Comparison of ENCODE assay signal across 1 cellular context in the genomic region with DNA sequence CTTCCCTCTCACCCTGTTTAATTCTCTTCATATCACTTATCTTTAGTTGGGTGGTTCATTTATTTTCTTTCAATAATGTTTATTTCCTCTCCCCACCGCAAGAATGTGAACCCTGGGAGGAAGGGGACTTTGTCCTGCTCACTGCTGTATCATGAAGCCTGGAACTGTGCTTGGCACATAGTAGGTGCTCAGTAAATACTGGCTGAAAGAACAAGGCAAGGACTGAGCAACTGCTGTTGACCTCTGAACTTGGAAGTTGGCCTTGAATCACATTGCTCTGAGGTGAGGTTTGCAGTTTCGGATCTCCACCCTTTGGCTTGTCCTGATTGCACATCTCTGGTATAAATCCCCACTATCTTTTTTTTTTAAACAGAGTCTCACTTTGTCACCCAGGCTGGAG.
TF ChIP-seq lines count a peak whose summit lies in the region.

No MANE protein-coding gene starts in this region.

TF ChIP-seq in HepG2, 621 proteins besides CTCF, POLR2A, EP300 and RAD21 (continues in another document):
- no peak for TF ChIP-seq RARG (CRISPR knock-in tag; IDR thresholded peaks at IDR 0.05; ENCODE audit: low read depth)
- TF ChIP-seq, protein P1, sequence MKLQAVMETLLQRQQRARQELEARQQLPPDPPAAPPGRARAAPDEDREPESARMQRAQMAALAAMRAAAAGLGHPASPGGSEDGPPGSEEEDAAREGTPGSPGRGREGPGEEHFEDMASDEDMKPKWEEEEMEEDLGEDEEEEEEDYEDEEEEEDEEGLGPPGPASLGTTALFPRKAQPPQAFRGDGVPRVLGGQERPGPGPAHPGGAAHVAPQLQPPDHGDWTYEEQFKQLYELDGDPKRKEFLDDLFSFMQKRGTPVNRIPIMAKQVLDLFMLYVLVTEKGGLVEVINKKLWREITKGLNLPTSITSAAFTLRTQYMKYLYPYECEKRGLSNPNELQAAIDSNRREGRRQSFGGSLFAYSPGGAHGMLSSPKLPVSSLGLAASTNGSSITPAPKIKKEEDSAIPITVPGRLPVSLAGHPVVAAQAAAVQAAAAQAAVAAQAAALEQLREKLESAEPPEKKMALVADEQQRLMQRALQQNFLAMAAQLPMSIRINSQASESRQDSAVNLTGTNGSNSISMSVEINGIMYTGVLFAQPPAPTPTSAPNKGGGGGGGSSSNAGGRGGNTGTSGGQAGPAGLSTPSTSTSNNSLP (IDR thresholded peaks at IDR 0.05; ENCODE audit: low read depth, low read length) = no peak
- TF ChIP-seq CEBPG (CRISPR knock-in tag; IDR thresholded peaks at IDR 0.05) = 0 out of 2 replicates have a peak, but pooled peaks have one; percentile 25
- TF ChIP-seq, protein P2, sequence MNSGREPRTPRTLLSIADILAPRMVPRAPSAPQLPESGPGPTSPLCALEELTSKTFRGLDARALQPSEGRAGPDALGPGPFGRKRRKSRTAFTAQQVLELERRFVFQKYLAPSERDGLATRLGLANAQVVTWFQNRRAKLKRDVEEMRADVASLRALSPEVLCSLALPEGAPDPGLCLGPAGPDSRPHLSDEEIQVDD (CRISPR knock-in tag; IDR thresholded peaks at IDR 0.05; ENCODE audit: borderline replicate concordance) = no peak
- TF ChIP-seq NR1H2 (CRISPR knock-in tag; IDR thresholded peaks at IDR 0.05; ENCODE audit: borderline replicate concordance, low read depth) = no peak
- TF ChIP-seq CBX1 (IDR thresholded peaks at IDR 0.05; ENCODE audit: low read depth) = no peak
- TF ChIP-seq, protein P3, sequence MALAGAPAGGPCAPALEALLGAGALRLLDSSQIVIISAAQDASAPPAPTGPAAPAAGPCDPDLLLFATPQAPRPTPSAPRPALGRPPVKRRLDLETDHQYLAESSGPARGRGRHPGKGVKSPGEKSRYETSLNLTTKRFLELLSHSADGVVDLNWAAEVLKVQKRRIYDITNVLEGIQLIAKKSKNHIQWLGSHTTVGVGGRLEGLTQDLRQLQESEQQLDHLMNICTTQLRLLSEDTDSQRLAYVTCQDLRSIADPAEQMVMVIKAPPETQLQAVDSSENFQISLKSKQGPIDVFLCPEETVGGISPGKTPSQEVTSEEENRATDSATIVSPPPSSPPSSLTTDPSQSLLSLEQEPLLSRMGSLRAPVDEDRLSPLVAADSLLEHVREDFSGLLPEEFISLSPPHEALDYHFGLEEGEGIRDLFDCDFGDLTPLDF (CRISPR knock-in tag; IDR thresholded peaks at IDR 0.05) = no peak
- TF ChIP-seq, protein P4, sequence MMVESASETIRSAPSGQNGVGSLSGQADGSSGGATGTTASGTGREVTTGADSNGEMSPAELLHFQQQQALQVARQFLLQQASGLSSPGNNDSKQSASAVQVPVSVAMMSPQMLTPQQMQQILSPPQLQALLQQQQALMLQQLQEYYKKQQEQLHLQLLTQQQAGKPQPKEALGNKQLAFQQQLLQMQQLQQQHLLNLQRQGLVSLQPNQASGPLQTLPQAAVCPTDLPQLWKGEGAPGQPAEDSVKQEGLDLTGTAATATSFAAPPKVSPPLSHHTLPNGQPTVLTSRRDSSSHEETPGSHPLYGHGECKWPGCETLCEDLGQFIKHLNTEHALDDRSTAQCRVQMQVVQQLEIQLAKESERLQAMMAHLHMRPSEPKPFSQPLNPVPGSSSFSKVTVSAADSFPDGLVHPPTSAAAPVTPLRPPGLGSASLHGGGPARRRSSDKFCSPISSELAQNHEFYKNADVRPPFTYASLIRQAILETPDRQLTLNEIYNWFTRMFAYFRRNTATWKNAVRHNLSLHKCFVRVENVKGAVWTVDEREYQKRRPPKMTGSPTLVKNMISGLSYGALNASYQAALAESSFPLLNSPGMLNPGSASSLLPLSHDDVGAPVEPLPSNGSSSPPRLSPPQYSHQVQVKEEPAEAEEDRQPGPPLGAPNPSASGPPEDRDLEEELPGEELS (CRISPR knock-in tag; IDR thresholded peaks at IDR 0.05) = peak; percentile 26
- TF ChIP-seq, protein P5, sequence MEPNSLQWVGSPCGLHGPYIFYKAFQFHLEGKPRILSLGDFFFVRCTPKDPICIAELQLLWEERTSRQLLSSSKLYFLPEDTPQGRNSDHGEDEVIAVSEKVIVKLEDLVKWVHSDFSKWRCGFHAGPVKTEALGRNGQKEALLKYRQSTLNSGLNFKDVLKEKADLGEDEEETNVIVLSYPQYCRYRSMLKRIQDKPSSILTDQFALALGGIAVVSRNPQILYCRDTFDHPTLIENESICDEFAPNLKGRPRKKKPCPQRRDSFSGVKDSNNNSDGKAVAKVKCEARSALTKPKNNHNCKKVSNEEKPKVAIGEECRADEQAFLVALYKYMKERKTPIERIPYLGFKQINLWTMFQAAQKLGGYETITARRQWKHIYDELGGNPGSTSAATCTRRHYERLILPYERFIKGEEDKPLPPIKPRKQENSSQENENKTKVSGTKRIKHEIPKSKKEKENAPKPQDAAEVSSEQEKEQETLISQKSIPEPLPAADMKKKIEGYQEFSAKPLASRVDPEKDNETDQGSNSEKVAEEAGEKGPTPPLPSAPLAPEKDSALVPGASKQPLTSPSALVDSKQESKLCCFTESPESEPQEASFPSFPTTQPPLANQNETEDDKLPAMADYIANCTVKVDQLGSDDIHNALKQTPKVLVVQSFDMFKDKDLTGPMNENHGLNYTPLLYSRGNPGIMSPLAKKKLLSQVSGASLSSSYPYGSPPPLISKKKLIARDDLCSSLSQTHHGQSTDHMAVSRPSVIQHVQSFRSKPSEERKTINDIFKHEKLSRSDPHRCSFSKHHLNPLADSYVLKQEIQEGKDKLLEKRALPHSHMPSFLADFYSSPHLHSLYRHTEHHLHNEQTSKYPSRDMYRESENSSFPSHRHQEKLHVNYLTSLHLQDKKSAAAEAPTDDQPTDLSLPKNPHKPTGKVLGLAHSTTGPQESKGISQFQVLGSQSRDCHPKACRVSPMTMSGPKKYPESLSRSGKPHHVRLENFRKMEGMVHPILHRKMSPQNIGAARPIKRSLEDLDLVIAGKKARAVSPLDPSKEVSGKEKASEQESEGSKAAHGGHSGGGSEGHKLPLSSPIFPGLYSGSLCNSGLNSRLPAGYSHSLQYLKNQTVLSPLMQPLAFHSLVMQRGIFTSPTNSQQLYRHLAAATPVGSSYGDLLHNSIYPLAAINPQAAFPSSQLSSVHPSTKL (CRISPR knock-in tag; IDR thresholded peaks at IDR 0.05) = peak; percentile 40; the same call in 1 of the 2 replicates
- TF ChIP-seq, protein P6, sequence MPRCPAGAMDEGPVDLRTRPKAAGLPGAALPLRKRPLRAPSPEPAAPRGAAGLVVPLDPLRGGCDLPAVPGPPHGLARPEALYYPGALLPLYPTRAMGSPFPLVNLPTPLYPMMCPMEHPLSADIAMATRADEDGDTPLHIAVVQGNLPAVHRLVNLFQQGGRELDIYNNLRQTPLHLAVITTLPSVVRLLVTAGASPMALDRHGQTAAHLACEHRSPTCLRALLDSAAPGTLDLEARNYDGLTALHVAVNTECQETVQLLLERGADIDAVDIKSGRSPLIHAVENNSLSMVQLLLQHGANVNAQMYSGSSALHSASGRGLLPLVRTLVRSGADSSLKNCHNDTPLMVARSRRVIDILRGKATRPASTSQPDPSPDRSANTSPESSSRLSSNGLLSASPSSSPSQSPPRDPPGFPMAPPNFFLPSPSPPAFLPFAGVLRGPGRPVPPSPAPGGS (CRISPR knock-in tag; IDR thresholded peaks at IDR 0.05) = no peak
- TF ChIP-seq, protein P7, sequence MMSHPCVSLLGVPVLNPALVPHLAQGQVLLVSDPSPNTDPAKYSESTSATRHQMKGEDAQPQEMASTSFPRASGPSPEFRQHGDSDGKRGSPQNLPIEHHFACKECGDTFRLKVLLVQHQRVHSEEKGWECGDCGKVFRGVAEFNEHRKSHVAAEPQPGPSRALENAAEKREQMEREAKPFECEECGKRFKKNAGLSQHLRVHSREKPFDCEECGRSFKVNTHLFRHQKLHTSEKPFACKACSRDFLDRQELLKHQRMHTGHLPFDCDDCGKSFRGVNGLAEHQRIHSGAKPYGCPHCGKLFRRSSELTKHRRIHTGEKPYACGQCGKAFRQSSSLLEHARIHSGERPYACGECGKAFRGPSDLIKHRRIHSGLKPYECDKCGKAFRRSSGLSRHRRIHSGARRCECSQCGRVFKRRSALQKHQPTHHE (CRISPR knock-in tag; IDR thresholded peaks at IDR 0.05; ENCODE audit: borderline replicate concordance) = no peak
- TF ChIP-seq SMARCE1 (IDR thresholded peaks at IDR 0.05; ENCODE audit: borderline replicate concordance) = no peak
- TF ChIP-seq KDM5B (CRISPR knock-in tag; IDR thresholded peaks at IDR 0.05; ENCODE audit: borderline replicate concordance) = no peak
- no peak for TF ChIP-seq SALL2 (CRISPR knock-in tag; IDR thresholded peaks at IDR 0.05)
- 0 out of 2 replicates have a peak, but pooled peaks have one; percentile 16 for TF ChIP-seq ZMYM4 (CRISPR knock-in tag; IDR thresholded peaks at IDR 0.05)
- TF ChIP-seq, protein P8, sequence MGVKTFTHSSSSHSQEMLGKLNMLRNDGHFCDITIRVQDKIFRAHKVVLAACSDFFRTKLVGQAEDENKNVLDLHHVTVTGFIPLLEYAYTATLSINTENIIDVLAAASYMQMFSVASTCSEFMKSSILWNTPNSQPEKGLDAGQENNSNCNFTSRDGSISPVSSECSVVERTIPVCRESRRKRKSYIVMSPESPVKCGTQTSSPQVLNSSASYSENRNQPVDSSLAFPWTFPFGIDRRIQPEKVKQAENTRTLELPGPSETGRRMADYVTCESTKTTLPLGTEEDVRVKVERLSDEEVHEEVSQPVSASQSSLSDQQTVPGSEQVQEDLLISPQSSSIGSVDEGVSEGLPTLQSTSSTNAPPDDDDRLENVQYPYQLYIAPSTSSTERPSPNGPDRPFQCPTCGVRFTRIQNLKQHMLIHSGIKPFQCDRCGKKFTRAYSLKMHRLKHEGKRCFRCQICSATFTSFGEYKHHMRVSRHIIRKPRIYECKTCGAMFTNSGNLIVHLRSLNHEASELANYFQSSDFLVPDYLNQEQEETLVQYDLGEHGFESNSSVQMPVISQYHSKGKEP (CRISPR knock-in tag; IDR thresholded peaks at IDR 0.05) = no peak
- TF ChIP-seq KMT2A (CRISPR knock-in tag; IDR thresholded peaks at IDR 0.05) = no peak
- TF ChIP-seq SOX13 (IDR thresholded peaks at IDR 0.05) = no peak
- no peak for TF ChIP-seq SOX13 (CRISPR knock-in tag; conservative IDR thresholded peaks at IDR 0.05 in 1 of 2, IDR thresholded peaks at IDR 0.05 in 1 of 2)
- peak; percentile 50 for TF ChIP-seq TBL1XR1 (IDR thresholded peaks at IDR 0.05; ENCODE audit: borderline replicate concordance, low read length, partially characterized antibody)
- peak; percentile 55; the same call in 1 of the 2 replicates for TF ChIP-seq GFI1 (CRISPR knock-in tag; IDR thresholded peaks at IDR 0.05; ENCODE audit: borderline replicate concordance)
- TF ChIP-seq LCORL (IDR thresholded peaks at IDR 0.05) = no peak
- no peak for TF ChIP-seq LCORL (CRISPR knock-in tag; IDR thresholded peaks at IDR 0.05)
- peak; percentile 30; the same call in 1 of the 2 replicates for TF ChIP-seq MAZ (IDR thresholded peaks at IDR 0.05; ENCODE audit: borderline replicate concordance, low read depth, low read length)
- no peak for TF ChIP-seq MAZ (CRISPR knock-in tag; IDR thresholded peaks at IDR 0.05; ENCODE audit: low read depth)
- TF ChIP-seq, protein P9, sequence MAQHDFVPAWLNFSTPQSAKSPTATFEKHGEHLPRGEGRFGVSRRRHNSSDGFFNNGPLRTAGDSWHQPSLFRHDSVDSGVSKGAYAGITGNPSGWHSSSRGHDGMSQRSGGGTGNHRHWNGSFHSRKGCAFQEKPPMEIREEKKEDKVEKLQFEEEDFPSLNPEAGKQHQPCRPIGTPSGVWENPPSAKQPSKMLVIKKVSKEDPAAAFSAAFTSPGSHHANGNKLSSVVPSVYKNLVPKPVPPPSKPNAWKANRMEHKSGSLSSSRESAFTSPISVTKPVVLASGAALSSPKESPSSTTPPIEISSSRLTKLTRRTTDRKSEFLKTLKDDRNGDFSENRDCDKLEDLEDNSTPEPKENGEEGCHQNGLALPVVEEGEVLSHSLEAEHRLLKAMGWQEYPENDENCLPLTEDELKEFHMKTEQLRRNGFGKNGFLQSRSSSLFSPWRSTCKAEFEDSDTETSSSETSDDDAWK (CRISPR knock-in tag; IDR thresholded peaks at IDR 0.05) = no peak
- no peak for TF ChIP-seq CAMTA2 (CRISPR knock-in tag; IDR thresholded peaks at IDR 0.05; ENCODE audit: borderline replicate concordance)
- no peak for TF ChIP-seq MZF1 (CRISPR knock-in tag; IDR thresholded peaks at IDR 0.05; ENCODE audit: borderline replicate concordance)
- TF ChIP-seq, protein P10, sequence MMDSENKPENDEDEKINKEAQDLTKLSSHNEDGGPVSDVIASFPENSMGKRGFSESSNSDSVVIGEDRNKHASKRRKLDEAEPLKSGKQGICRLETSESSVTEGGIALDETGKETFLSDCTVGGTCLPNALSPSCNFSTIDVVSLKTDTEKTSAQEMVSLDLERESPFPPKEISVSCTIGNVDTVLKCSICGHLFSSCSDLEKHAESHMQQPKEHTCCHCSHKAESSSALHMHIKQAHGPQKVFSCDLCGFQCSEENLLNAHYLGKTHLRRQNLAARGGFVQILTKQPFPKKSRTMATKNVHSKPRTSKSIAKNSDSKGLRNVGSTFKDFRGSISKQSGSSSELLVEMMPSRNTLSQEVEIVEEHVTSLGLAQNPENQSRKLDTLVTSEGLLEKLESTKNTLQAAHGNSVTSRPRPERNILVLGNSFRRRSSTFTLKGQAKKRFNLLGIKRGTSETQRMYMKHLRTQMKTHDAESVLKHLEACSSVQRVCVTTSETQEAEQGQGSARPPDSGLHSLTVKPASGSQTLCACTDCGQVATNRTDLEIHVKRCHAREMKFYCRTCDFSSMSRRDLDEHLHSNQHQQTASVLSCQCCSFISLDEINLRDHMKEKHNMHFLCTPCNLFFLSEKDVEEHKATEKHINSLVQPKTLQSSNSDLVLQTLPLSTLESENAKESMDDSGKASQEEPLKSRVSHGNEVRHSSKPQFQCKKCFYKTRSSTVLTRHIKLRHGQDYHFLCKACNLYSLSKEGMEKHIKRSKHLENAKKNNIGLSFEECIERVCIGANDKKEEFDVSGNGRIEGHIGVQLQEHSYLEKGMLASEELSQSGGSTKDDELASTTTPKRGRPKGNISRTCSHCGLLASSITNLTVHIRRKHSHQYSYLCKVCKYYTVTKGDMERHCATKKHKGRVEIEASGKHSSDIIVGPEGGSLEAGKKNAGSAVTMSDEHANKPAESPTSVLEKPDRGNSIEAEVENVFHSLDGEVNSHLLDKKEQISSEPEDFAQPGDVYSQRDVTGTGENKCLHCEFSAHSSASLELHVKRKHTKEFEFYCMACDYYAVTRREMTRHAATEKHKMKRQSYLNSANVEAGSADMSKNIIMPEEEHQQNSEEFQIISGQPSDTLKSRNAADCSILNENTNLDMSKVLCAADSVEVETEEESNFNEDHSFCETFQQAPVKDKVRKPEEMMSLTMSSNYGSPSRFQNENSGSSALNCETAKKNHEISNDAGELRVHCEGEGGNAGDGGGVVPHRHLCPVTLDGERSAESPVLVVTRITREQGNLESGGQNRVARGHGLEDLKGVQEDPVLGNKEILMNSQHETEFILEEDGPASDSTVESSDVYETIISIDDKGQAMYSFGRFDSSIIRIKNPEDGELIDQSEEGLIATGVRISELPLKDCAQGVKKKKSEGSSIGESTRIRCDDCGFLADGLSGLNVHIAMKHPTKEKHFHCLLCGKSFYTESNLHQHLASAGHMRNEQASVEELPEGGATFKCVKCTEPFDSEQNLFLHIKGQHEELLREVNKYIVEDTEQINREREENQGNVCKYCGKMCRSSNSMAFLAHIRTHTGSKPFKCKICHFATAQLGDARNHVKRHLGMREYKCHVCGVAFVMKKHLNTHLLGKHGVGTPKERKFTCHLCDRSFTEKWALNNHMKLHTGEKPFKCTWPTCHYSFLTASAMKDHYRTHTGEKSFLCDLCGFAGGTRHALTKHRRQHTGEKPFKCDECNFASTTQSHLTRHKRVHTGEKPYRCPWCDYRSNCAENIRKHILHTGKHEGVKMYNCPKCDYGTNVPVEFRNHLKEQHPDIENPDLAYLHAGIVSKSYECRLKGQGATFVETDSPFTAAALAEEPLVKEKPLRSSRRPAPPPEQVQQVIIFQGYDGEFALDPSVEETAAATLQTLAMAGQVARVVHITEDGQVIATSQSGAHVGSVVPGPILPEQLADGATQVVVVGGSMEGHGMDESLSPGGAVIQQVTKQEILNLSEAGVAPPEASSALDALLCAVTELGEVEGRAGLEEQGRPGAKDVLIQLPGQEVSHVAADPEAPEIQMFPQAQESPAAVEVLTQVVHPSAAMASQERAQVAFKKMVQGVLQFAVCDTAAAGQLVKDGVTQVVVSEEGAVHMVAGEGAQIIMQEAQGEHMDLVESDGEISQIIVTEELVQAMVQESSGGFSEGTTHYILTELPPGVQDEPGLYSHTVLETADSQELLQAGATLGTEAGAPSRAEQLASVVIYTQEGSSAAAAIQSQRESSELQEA (CRISPR knock-in tag; IDR thresholded peaks at IDR 0.05; ENCODE audit: not compliant biosample characterization) = no peak
